29 cellular contexts compared by ENCODE assay signal in the genomic region with DNA sequence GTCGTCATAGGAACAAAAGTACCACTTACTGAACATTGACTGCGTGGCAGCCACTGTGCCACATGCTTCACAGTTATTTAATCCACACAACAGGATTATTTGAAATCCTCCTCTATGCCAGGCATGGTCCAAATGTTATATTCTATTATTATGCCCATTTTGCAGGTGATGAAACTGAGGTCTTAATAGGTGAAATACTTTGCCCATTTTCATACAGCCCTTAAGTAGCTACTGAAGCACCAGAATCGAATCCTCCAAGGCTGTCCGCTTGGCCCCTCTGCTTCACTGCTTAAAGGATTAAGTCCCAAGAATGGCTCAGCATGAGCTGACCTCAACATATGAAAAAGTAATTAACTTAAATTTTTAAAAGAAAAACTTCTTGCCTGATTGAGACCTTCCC.
"Had no signal": no experiment of that assay in that cellular context is flagged by ENCODE, and none has a peak within 500 bp of the region (broad histone marks: within the 10 kb centered on the region; RNA-seq: fewer than 3 reads in every experiment).

No MANE protein-coding gene starts in this region.

- H3K9me3 ChIP-seq: colonic mucosa, mucosa of descending colon, testis had no signal

- H3K27me3 ChIP-seq: colonic mucosa, esophagus muscularis mucosa, foreskin keratinocyte, gastroesophageal sphincter, heart left ventricle, hepatocyte, testis, tibial artery had no signal

- H3K4me3 ChIP-seq: colonic mucosa, esophagus muscularis mucosa, gastroesophageal sphincter, heart left ventricle, hepatocyte, lung, mucosa of descending colon, testis, tibial artery had no signal

- H3K27ac ChIP-seq: colonic mucosa, esophagus muscularis mucosa, foreskin keratinocyte, gastroesophageal sphincter, heart left ventricle, hepatocyte, parathyroid adenoma, testis, tibial artery had no signal

- H3K4me2 ChIP-seq: hepatocyte had no signal

- H3K9me3 Mint-ChIP-seq: natural killer cell treated with Interleukin-12 subunit alpha and Interleukin-12 subunit beta and Interleukin-15 and Interleukin-18, amount 100 ng/mL, for 72 hours had no signal

- H3K79me2 ChIP-seq: hepatocyte, parathyroid adenoma had no signal

- H3K9ac ChIP-seq: parathyroid adenoma had no signal

- H2AFZ ChIP-seq: hepatocyte, parathyroid adenoma had no signal

- FAIRE-seq: endothelial cell of umbilical vein, kidney had no signal

- H3K4me3 Mint-ChIP-seq: dendritic cell treated with granulocyte-macrophage colony-stimulating factor and Interleukin-4, amounts not matched to agents 40 ng/mL and 50 ng/mL, for 4 days; memory B cell; mesothelial cell of epicardium; naive B cell; natural killer cell treated with Interleukin-12 subunit alpha and Interleukin-12 subunit beta and Interleukin-15 and Interleukin-18, amount 100 ng/mL, for 72 hours; neural crest cell; stimulated activated memory B cell treated with anti-CD40 and anti-IgM and Interleukin-4, amounts not matched to agents 10 μg/mL and 1 μg/mL and 100 μg/mL, for 72 hours; type B pancreatic cell had no signal

- H3K4me1 ChIP-seq: colonic mucosa, esophagus muscularis mucosa, gastroesophageal sphincter, heart left ventricle, parathyroid adenoma, testis, tibial artery had no signal

- ATAC-seq: gastroesophageal sphincter; heart left ventricle; left lobe of liver; mucosa of descending colon; natural killer cell treated with Interleukin-12 subunit alpha and Interleukin-12 subunit beta and Interleukin-15 and Interleukin-18, amount 100 ng/mL, for 72 hours; sciatic nerve; stimulated activated memory B cell treated with anti-CD40 and anti-IgM and Interleukin-4, amounts not matched to agents 10 μg/mL and 1 μg/mL and 100 μg/mL, for 72 hours; stimulated activated naive CD8-positive, alpha-beta T cell treated with anti-CD3 and anti-CD28 coated beads, Interleukin-15, Interleukin-2, amounts not matched to agents 100 U/mL and 50 U/mL, for 24 hours had no signal

- DNase-seq: colonic mucosa; effector memory CD4-positive, alpha-beta T cell; heart left ventricle; kidney; mucosa of descending colon; naive B cell; stimulated activated CD4-positive, alpha-beta T cell treated with anti-CD3 and anti-CD28 coated beads, Interleukin-2, amount 100 ng/mL, for 24 hours; stimulated activated CD4-positive, alpha-beta T cell treated with anti-CD3 and anti-CD28 coated beads, Interleukin-4, amount 100 ng/mL, for 24 hours; stimulated activated naive CD8-positive, alpha-beta T cell treated with anti-CD3 and anti-CD28 coated beads, Interleukin-15, Interleukin-2, amounts not matched to agents 100 U/mL and 50 U/mL, for 24 hours; substantia nigra; testis; tibial artery had no signal

- H3K27ac Mint-ChIP-seq: dendritic cell treated with granulocyte-macrophage colony-stimulating factor and Interleukin-4, amounts not matched to agents 40 ng/mL and 50 ng/mL, for 4 days; memory B cell; mesothelial cell of epicardium; naive B cell; natural killer cell treated with Interleukin-12 subunit alpha and Interleukin-12 subunit beta and Interleukin-15 and Interleukin-18, amount 100 ng/mL, for 72 hours; progenitor cell of endocrine pancreas; stimulated activated memory B cell treated with anti-CD40 and anti-IgM and Interleukin-4, amounts not matched to agents 10 μg/mL and 1 μg/mL and 100 μg/mL, for 72 hours; type B pancreatic cell had no signal

- H3K4me1 Mint-ChIP-seq: memory B cell; naive B cell; stimulated activated memory B cell treated with anti-CD40 and anti-IgM and Interleukin-4, amounts not matched to agents 10 μg/mL and 1 μg/mL and 100 μg/mL, for 72 hours had no signal

- H3K36me3 Mint-ChIP-seq: memory B cell; naive B cell; natural killer cell treated with Interleukin-12 subunit alpha and Interleukin-12 subunit beta and Interleukin-15 and Interleukin-18, amount 100 ng/mL, for 72 hours; stimulated activated memory B cell treated with anti-CD40 and anti-IgM and Interleukin-4, amounts not matched to agents 10 μg/mL and 1 μg/mL and 100 μg/mL, for 72 hours; type B pancreatic cell had no signal

- H3K36me3 ChIP-seq: colonic mucosa, heart left ventricle, tibial artery had no signal

- H3K27me3 Mint-ChIP-seq: dendritic cell treated with granulocyte-macrophage colony-stimulating factor and Interleukin-4, amounts not matched to agents 40 ng/mL and 50 ng/mL, for 4 days; memory B cell; naive B cell; natural killer cell treated with Interleukin-12 subunit alpha and Interleukin-12 subunit beta and Interleukin-15 and Interleukin-18, amount 100 ng/mL, for 72 hours; progenitor cell of endocrine pancreas; stimulated activated memory B cell treated with anti-CD40 and anti-IgM and Interleukin-4, amounts not matched to agents 10 μg/mL and 1 μg/mL and 100 μg/mL, for 72 hours had no signal
